Comparison of ENCODE assay signal across 23 cellular contexts in the genomic region with DNA sequence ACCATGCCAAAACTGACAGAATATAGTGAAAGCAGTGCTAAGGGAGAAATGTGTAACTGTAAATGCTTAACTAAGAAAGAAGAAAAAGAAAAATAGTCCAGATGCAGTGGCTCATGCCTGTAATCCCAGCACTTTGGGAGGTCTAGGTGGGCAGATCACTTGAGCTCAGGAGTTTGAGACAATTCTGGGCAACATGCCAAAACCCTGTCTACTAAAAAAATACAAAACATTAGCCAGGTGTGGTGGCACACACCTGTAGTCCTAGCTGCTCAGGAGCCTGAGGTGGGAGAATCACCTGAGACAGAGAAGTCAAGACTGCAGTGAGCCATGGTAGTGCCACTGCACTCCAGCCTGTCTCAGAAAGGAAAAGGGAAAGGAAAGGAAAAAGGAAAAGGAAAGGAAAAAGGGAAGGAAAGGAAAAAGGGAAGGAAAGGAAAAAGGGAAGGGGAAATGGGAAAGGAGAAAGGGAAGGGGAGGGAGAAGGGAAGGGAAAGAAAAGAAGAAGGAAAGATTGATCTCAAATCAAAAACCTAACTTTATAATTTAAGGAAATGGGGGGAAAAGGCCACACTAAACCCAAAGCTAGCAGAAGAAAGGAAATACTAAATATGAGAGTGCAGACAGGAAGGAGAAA. TPM values are rescaled to one million over a fixed set of nuclear protein-coding genes. Genes with fewer than 3 reads are reported as not detected.
DNase-seq lines count a peak whose midpoint lies in the region; ATAC-seq and TF ChIP-seq lines count a peak whose summit lies in the region.
"Had no signal": no experiment of that assay in that cellular context is flagged by ENCODE, and none has a peak within 500 bp of the region (broad histone marks: within the 10 kb centered on the region; RNA-seq: fewer than 3 reads in every experiment).

No MANE protein-coding gene starts in this region.

- POLR2A ChIA-PET in activated naive CD8-positive, alpha-beta T cell treated with anti-CD3 and anti-CD28 coated beads, Interleukin-2, amount 10 ng/mL, durations not matched to agents 7 days and 5 days (lab: Charles Lee), result no interaction called here

- H3K4me3 Mint-ChIP-seq in activated naive CD8-positive, alpha-beta T cell treated with anti-CD3 and anti-CD28 coated beads, Interleukin-2, amount 10 ng/mL, durations not matched to agents 7 days and 5 days, result no peak overlapping the region
- H3K4me3 Mint-ChIP-seq in activated naive CD8-positive, alpha-beta T cell treated with anti-CD3 and anti-CD28 coated beads, Interleukin-2, amount 50 U/mL, for 24 hours, result no peak overlapping the region
- H3K4me3 Mint-ChIP-seq: activated CD4-positive, alpha-beta memory T cell treated with anti-CD3 and anti-CD28 coated beads for 36 hours; CD4-positive, alpha-beta memory T cell had no signal

- TF ChIP-seq CTCF in esophagus squamous epithelium (IDR thresholded peaks at IDR 0.05), result no peak

- H3K27me3 Mint-ChIP-seq in activated naive CD8-positive, alpha-beta T cell treated with anti-CD3 and anti-CD28 coated beads, Interleukin-2, amount 10 ng/mL, durations not matched to agents 7 days and 5 days, result no peaks in the 10 kb centered on the region
- no peaks in the 10 kb centered on the region for H3K27me3 Mint-ChIP-seq in activated naive CD8-positive, alpha-beta T cell treated with anti-CD3 and anti-CD28 coated beads, Interleukin-2, amount 50 U/mL, for 24 hours
- H3K27me3 Mint-ChIP-seq: activated CD4-positive, alpha-beta memory T cell treated with anti-CD3 and anti-CD28 coated beads for 36 hours; CD4-positive, alpha-beta memory T cell had no signal

- H3K79me2 ChIP-seq in Karpas-422 (ENCODE audit: low read length), result peaks cover 19% of the 10 kb centered on the region

- H3K9me2 ChIP-seq in Karpas-422 (replicated peaks; ENCODE audit: insufficient read depth, low read length), result no peaks in the 10 kb centered on the region

- no peak for TF ChIP-seq POLR2A in esophagus squamous epithelium (IDR thresholded peaks at IDR 0.05)

- H3K9me3 Mint-ChIP-seq in activated naive CD8-positive, alpha-beta T cell treated with anti-CD3 and anti-CD28 coated beads, Interleukin-2, amount 10 ng/mL, durations not matched to agents 7 days and 5 days, result peaks cover 7% of the 10 kb centered on the region
- H3K9me3 Mint-ChIP-seq in activated naive CD8-positive, alpha-beta T cell treated with anti-CD3 and anti-CD28 coated beads, Interleukin-2, amount 50 U/mL, for 24 hours, result peaks cover 11% of the 10 kb centered on the region

- H3K4me1 ChIP-seq in Karpas-422 (ENCODE audit: low read length), result peaks cover 13% of the 10 kb centered on the region
- H3K4me1 ChIP-seq in esophagus squamous epithelium, result no peaks in the 10 kb centered on the region
- H3K4me1 ChIP-seq: prostate gland, stomach, tibial nerve had no signal

- no peak overlapping the region for H3K4me3 ChIP-seq in Karpas-422 (ENCODE audit: low read length)
- H3K4me3 ChIP-seq in esophagus squamous epithelium, result no peak overlapping the region
- H3K4me3 ChIP-seq: prostate gland, stomach, tibial nerve had no signal

- no peak overlapping the region for H3K4me2 ChIP-seq in Karpas-422 (ENCODE audit: low read depth, low read length, poor library complexity, severe bottlenecking)

- peaks cover 15% of the 10 kb centered on the region for H3K36me3 Mint-ChIP-seq in activated naive CD8-positive, alpha-beta T cell treated with anti-CD3 and anti-CD28 coated beads, Interleukin-2, amount 10 ng/mL, durations not matched to agents 7 days and 5 days
- peaks cover 20% of the 10 kb centered on the region for H3K36me3 Mint-ChIP-seq in activated naive CD8-positive, alpha-beta T cell treated with anti-CD3 and anti-CD28 coated beads, Interleukin-2, amount 50 U/mL, for 24 hours (ENCODE audit: low read depth)

- no peaks in the 10 kb centered on the region for H3K27me3 ChIP-seq in Karpas-422 (ENCODE audit: low read length)
- no peaks in the 10 kb centered on the region for H3K27me3 ChIP-seq in esophagus squamous epithelium
- H3K27me3 ChIP-seq: brain microvascular endothelial cell, stomach, tibial nerve had no signal

- intact Hi-C loops in esophagus squamous epithelium (cut with DNase I), result no loop called here

- no peak overlapping the region for H2AFZ ChIP-seq in Karpas-422 (ENCODE audit: low read length)

- H3K4me1 Mint-ChIP-seq in activated naive CD8-positive, alpha-beta T cell treated with anti-CD3 and anti-CD28 coated beads, Interleukin-2, amount 10 ng/mL, durations not matched to agents 7 days and 5 days, result peaks cover 9% of the 10 kb centered on the region
- peaks cover 6% of the 10 kb centered on the region for H3K4me1 Mint-ChIP-seq in activated naive CD8-positive, alpha-beta T cell treated with anti-CD3 and anti-CD28 coated beads, Interleukin-2, amount 50 U/mL, for 24 hours

- peak overlapping the region; percentile 68 for H3K27ac Mint-ChIP-seq in activated naive CD8-positive, alpha-beta T cell treated with anti-CD3 and anti-CD28 coated beads, Interleukin-2, amount 10 ng/mL, durations not matched to agents 7 days and 5 days
- no peak overlapping the region for H3K27ac Mint-ChIP-seq in activated naive CD8-positive, alpha-beta T cell treated with anti-CD3 and anti-CD28 coated beads, Interleukin-2, amount 50 U/mL, for 24 hours
- H3K27ac Mint-ChIP-seq: activated CD4-positive, alpha-beta memory T cell treated with anti-CD3 and anti-CD28 coated beads for 36 hours had no signal

- ATAC-seq in activated naive CD8-positive, alpha-beta T cell treated with anti-CD3 and anti-CD28 coated beads, Interleukin-2, amount 10 ng/mL, durations not matched to agents 7 days and 5 days (ENCODE audit: low read depth), result no peak
- ATAC-seq in activated naive CD8-positive, alpha-beta T cell treated with anti-CD3 and anti-CD28 coated beads, Interleukin-2, amount 50 U/mL, for 24 hours, result no peak
- no peak for ATAC-seq in GM19035 (IDR thresholded peaks at IDR 0.05; ENCODE audit: unreplicated experiment)
- ATAC-seq: Panc1 had no signal

- no peak for DNase-seq in activated naive CD8-positive, alpha-beta T cell treated with anti-CD3 and anti-CD28 coated beads, Interleukin-2, amount 10 ng/mL, durations not matched to agents 7 days and 5 days
- DNase-seq in activated naive CD8-positive, alpha-beta T cell treated with anti-CD3 and anti-CD28 coated beads, Interleukin-2, amount 50 U/mL, for 24 hours, result no peak
- DNase-seq in Karpas-422, result no peak
- DNase-seq in NCI-H69 (lab: John Stamatoyannopoulos, UW), result peak; percentile 74
- DNase-seq in esophagus squamous epithelium (lab: John Stamatoyannopoulos, UW), result no peak
- DNase-seq in HK-2 (ENCODE audit: unreplicated experiment), result no peak
- DNase-seq: activated CD4-positive, alpha-beta memory T cell treated with anti-CD3 and anti-CD28 coated beads for 36 hours; activated CD8-positive, alpha-beta memory T cell treated with anti-CD3 and anti-CD28 coated beads, Interleukin-2, amount 50 U/mL, for 48 hours; activated effector memory CD4-positive, alpha-beta T cell treated with anti-CD3 and anti-CD28 coated beads, Interleukin-2, amount 50 U/mL, for 16 hours; brain microvascular endothelial cell; CD4-positive, alpha-beta memory T cell; DND-41; effector CD8-positive, alpha-beta T cell; foreskin melanocyte; GOT3; mesenchymal stem cell; SIG-M5; stimulated activated CD4-positive, alpha-beta T cell treated with anti-CD3 and anti-CD28 coated beads, Interleukin-15, amount 100 ng/mL, for 24 hours; stomach had no signal

- peak overlapping the region; percentile 3; the same call in 1 of the 2 replicates for H3K27ac ChIP-seq in Karpas-422 (ENCODE audit: low read length)
- H3K27ac ChIP-seq in esophagus squamous epithelium, result no peak overlapping the region
- H3K27ac ChIP-seq: brain microvascular endothelial cell, prostate gland, stomach, tibial nerve had no signal

- H3K9me3 ChIP-seq in Karpas-422 (ENCODE audit: low read length), result no peaks in the 10 kb centered on the region
- no peaks in the 10 kb centered on the region for H3K9me3 ChIP-seq in esophagus squamous epithelium
- H3K9me3 ChIP-seq: prostate gland had no signal

- H4K20me1 ChIP-seq in Karpas-422 (ENCODE audit: insufficient read depth, low read depth, low read length), result no peaks in the 10 kb centered on the region

- H3K9ac ChIP-seq in Karpas-422 (ENCODE audit: low read length), result no peak overlapping the region

- H3K36me3 ChIP-seq in Karpas-422 (ENCODE audit: insufficient read depth, low read length), result no peaks in the 10 kb centered on the region
- H3K36me3 ChIP-seq in esophagus squamous epithelium, result peaks cover 0 to 34% (median 0%) of the 10 kb centered on the region in 3 donors
- H3K36me3 ChIP-seq: brain microvascular endothelial cell, prostate gland had no signal

RNA-seq across cellular contexts. Expression of gene C3orf33, which starts 20.3 kb away (rescaled TPM):
- 1 to 10 TPM; 2.1 to 2.2 TPM for total RNA-seq in activated naive CD8-positive, alpha-beta T cell treated with anti-CD3 and anti-CD28 coated beads, Interleukin-2, amount 10 ng/mL, durations not matched to agents 7 days and 5 days
- 4.0 and 5.1 TPM in 2 replicates for total RNA-seq in Karpas-422 (2014; rRNA removed; shearing (Covaris generic); ENCODE audit: low replicate concordance)
- total RNA-seq in esophagus squamous epithelium, result 1 to 10 TPM in 1 of 4 donors, under 1 TPM in 3; 0.44 to 1.3 (median 0.58) TPM

RNA-seq across cellular contexts. Expression of gene PLCH1, which starts 40.9 kb away (rescaled TPM):
- total RNA-seq in activated naive CD8-positive, alpha-beta T cell treated with anti-CD3 and anti-CD28 coated beads, Interleukin-2, amount 10 ng/mL, durations not matched to agents 7 days and 5 days, result 1 to 10 TPM; 3.8 to 5.1 TPM
- total RNA-seq in Karpas-422 (2014; rRNA removed; shearing (Covaris generic); ENCODE audit: low replicate concordance), result 0.34 and 0.51 TPM in 2 replicates
- 1 to 10 TPM in 1 of 4 donors, under 1 TPM in 3; 0.19 to 2.1 (median 0.28) TPM for total RNA-seq in esophagus squamous epithelium
- total RNA-seq: CD4-positive, alpha-beta memory T cell had no signal
